23 cellular contexts compared by ENCODE assay signal in the genomic region with DNA sequence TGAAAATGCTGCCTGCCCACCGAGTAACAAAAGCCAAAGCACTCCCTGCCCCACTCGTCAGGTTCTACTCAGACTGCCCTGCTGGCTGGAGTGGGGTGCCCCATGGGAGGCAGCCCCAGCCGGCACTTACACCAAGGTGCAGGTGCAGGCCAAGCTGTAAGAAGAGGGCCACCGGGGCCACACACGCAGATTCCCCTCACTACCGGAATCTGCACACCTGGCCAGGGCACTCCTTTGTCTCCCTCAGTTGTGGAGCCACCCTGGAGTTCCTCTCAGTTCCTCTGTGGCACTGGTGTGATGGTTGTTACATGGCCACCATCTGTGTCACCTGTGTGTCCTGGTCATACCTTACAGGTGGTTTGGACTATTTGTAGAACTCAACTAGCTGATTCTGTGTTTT.
A peak's percentile ranks its signal among the peaks of the same experiment; 100 is the strongest.
DNase-seq lines count a peak whose midpoint lies in the region; ATAC-seq and TF ChIP-seq lines count a peak whose summit lies in the region.
"Had no signal": no experiment of that assay in that cellular context is flagged by ENCODE, and none has a peak within 500 bp of the region (broad histone marks: within the 10 kb centered on the region; RNA-seq: fewer than 3 reads in every experiment).

No MANE protein-coding gene starts in this region.

- DNase-seq in MCF 10A (ENCODE audit: unreplicated experiment) (no peak), breast epithelium (ENCODE audit: low spot score in 2 of 2) (no peak), left colon (peak; percentile 25 to 59), HT-29 (ENCODE audit: low spot score) (no peak)
- no peak for DNase-seq in effector CD4-positive, alpha-beta T cell
- no peak for DNase-seq in activated CD4-positive, CD25-positive, alpha-beta regulatory T cell treated with anti-CD3 and anti-CD28 coated beads, Interleukin-2, amount 50 U/mL, for 72 hours
- DNase-seq: activated CD4-positive, alpha-beta T cell treated with anti-CD3 and anti-CD28 coated beads for 36 hours; activated CD8-positive, alpha-beta T cell treated with anti-CD3 and anti-CD28 coated beads, Interleukin-2, amount 10 ng/mL, durations not matched to agents 7 days and 5 days; activated gamma-delta T cell; islet precursor cell; NCI-H1417; NCI-H2081; NCI-H226; stimulated activated CD4-positive, alpha-beta T cell treated with anti-CD3 and anti-CD28 coated beads, Interleukin-12 subunit alpha, Interleukin-12 subunit beta, amount 100 ng/mL, for 4 hours; stimulated activated CD4-positive, alpha-beta T cell treated with anti-CD3 and anti-CD28 coated beads, Interleukin-4, amount 100 ng/mL, for 1 hour had no signal

- no peaks in the 10 kb centered on the region for H3K36me3 ChIP-seq in breast epithelium
- H3K36me3 ChIP-seq: thoracic aorta had no signal

- H3K4me3 ChIP-seq in breast epithelium = no peak overlapping the region
- H3K4me3 ChIP-seq: thoracic aorta had no signal

- BruUV-seq in MCF 10A (replicated peaks; lab: Mats Ljungman, UMichigan) = no TSS peak

- no peaks in the 10 kb centered on the region for H3K27me3 ChIP-seq in breast epithelium

- POLR2A ChIA-PET in MCF 10A (lab: Yijun Ruan, JAX) = interaction anchor here (1.4 kb wide), 1 partner anchor 11 kb away, joined by 4 read pairs; no protein-coding TSS in a partner anchor

- H3K9me3 Mint-ChIP-seq in MCF 10A (ENCODE audit: unreplicated experiment) = no peaks in the 10 kb centered on the region
- H3K9me3 Mint-ChIP-seq in stimulated activated memory B cell treated with anti-CD40 and anti-IgM and Interleukin-4, amounts not matched to agents 10 μg/mL and 1 μg/mL and 100 μg/mL, for 72 hours = no peaks in the 10 kb centered on the region
- H3K9me3 Mint-ChIP-seq: CD14-positive monocyte, IgD-negative memory B cell had no signal

- peaks cover 45% of the 10 kb centered on the region for H3K4me1 Mint-ChIP-seq in MCF 10A (ENCODE audit: insufficient read depth, unreplicated experiment)
- peaks cover 65% of the 10 kb centered on the region for H3K4me1 Mint-ChIP-seq in stimulated activated memory B cell treated with anti-CD40 and anti-IgM and Interleukin-4, amounts not matched to agents 10 μg/mL and 1 μg/mL and 100 μg/mL, for 72 hours

- H3K9me3 ChIP-seq in breast epithelium = no peaks in the 10 kb centered on the region
- H3K9me3 ChIP-seq: thoracic aorta had no signal

- TF ChIP-seq CTCF in MCF 10A (IDR thresholded peaks at IDR 0.05; ENCODE audit: unreplicated experiment) (no peak), breast epithelium (IDR thresholded peaks at IDR 0.05) (no peak), VCaP (conservative IDR thresholded peaks at IDR 0.05) (no peak)

- H3K27ac Mint-ChIP-seq in MCF 10A (ENCODE audit: low read depth, unreplicated experiment) = peak overlapping the region; percentile 87
- H3K27ac Mint-ChIP-seq in stimulated activated memory B cell treated with anti-CD40 and anti-IgM and Interleukin-4, amounts not matched to agents 10 μg/mL and 1 μg/mL and 100 μg/mL, for 72 hours = peak overlapping the region; percentile 21
- H3K27ac Mint-ChIP-seq: activated CD4-positive, alpha-beta T cell treated with anti-CD3 and anti-CD28 coated beads for 36 hours; activated CD8-positive, alpha-beta T cell treated with anti-CD3 and anti-CD28 coated beads, Interleukin-2, amount 10 ng/mL, durations not matched to agents 7 days and 5 days had no signal

- H3K27ac ChIP-seq in breast epithelium (peak overlapping the region in 1 of 2 donors; percentile 17), VCaP (peak overlapping the region; percentile 18; the same call in 1 of the 2 replicates)
- H3K27ac ChIP-seq: 22Rv1, thoracic aorta had no signal

- peaks cover 0 to 14% of the 10 kb centered on the region in 2 donors for H3K4me1 ChIP-seq in breast epithelium

- H3K27me3 Mint-ChIP-seq in MCF 10A (ENCODE audit: insufficient read depth, unreplicated experiment) = no peaks in the 10 kb centered on the region
- H3K27me3 Mint-ChIP-seq in stimulated activated memory B cell treated with anti-CD40 and anti-IgM and Interleukin-4, amounts not matched to agents 10 μg/mL and 1 μg/mL and 100 μg/mL, for 72 hours = no peaks in the 10 kb centered on the region
- H3K27me3 Mint-ChIP-seq: activated CD4-positive, alpha-beta T cell treated with anti-CD3 and anti-CD28 coated beads for 36 hours; IgD-negative memory B cell had no signal

- CTCF ChIA-PET in MCF 10A (lab: Yijun Ruan, JAX) = no interaction called here

- TF ChIP-seq POLR2A in breast epithelium (IDR thresholded peaks at IDR 0.05) = no peak

- peaks cover 94% of the 10 kb centered on the region for H3K36me3 Mint-ChIP-seq in MCF 10A (ENCODE audit: insufficient read depth, unreplicated experiment)
- peaks cover 19% of the 10 kb centered on the region for H3K36me3 Mint-ChIP-seq in stimulated activated memory B cell treated with anti-CD40 and anti-IgM and Interleukin-4, amounts not matched to agents 10 μg/mL and 1 μg/mL and 100 μg/mL, for 72 hours

- ATAC-seq in left colon = peak; percentile 35
- ATAC-seq in stimulated activated memory B cell treated with anti-CD40 and anti-IgM and Interleukin-4, amounts not matched to agents 10 μg/mL and 1 μg/mL and 100 μg/mL, for 72 hours = peak; percentile 53
- ATAC-seq: activated CD4-positive, alpha-beta T cell treated with anti-CD3 and anti-CD28 coated beads for 36 hours; activated CD8-positive, alpha-beta T cell treated with anti-CD3 and anti-CD28 coated beads, Interleukin-2, amount 10 ng/mL, durations not matched to agents 7 days and 5 days; sciatic nerve; SK-N-SH treated with all-trans-retinoic acid at 6 μM for 48 hours had no signal

- H3K4me3 Mint-ChIP-seq in MCF 10A (ENCODE audit: unreplicated experiment) = no peak overlapping the region
- H3K4me3 Mint-ChIP-seq in stimulated activated memory B cell treated with anti-CD40 and anti-IgM and Interleukin-4, amounts not matched to agents 10 μg/mL and 1 μg/mL and 100 μg/mL, for 72 hours = no peak overlapping the region
- H3K4me3 Mint-ChIP-seq: activated CD4-positive, alpha-beta T cell treated with anti-CD3 and anti-CD28 coated beads for 36 hours; activated CD8-positive, alpha-beta T cell treated with anti-CD3 and anti-CD28 coated beads, Interleukin-2, amount 10 ng/mL, durations not matched to agents 7 days and 5 days; IgD-negative memory B cell had no signal

- intact Hi-C loops in MCF 10A (cut with micrococcal nuclease) = no loop called here
- intact Hi-C loops in breast epithelium (cut with DNase I; ENCODE audit: low total_unique reads) = no loop called here
- intact Hi-C loops in left colon (cut with DNase I, micrococcal nuclease) = loop anchor here in 1 of 2 donors (10.0 kb wide), 1 partner anchor 108 kb away; a partner anchor contains a TSS

Comparison
In these comparisons a context has a peak if more than half of its experiments do, and no peak if none do; other contexts are left out.
1. DNase-seq: peak in left colon (2 of 2); none in MCF 10A (single experiment), breast epithelium (0 of 2), effector CD4-positive, alpha-beta T cell (single experiment), HT-29 (single experiment) and activated CD4-positive, CD25-positive, alpha-beta regulatory T cell treated with anti-CD3 and anti-CD28 coated beads, Interleukin-2, amount 50 U/mL, for 72 hours (single experiment).